In the genomic region with DNA sequence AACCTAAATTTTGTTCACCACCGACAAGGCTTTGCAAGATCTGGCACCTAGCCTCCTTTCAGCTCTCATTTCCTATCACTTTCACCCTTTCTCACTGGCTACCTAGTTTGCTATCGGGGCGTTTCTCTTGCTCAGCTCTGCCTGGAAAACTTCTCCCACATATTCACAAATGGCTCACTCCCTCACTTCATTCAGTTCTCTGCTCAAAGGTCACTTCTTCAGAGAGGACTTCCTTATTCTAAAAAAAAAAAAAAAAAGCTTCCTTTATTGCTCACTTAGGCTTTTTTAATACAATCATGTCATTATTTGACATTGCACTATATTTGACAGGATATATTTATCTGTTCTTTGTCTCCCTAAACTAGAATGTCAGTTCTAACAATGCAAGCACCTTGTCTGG, we compare ENCODE assay signal across 19 cellular contexts. TPM values are rescaled to one million over a fixed set of nuclear protein-coding genes. Genes with fewer than 3 reads are reported as not detected.
DNase-seq lines count a peak whose midpoint lies in the region; ATAC-seq, FAIRE-seq and TF ChIP-seq lines count a peak whose summit lies in the region.
"Had no signal": no experiment of that assay in that cellular context is flagged by ENCODE, and none has a peak within 500 bp of the region (broad histone marks: within the 10 kb centered on the region; RNA-seq: fewer than 3 reads in every experiment).

No MANE protein-coding gene starts in this region.

- FAIRE-seq in A549 (lab: Jason Lieb, UNC), result no peak

- peaks cover 29 to 37% (median 31%) of the 10 kb centered on the region in 3 donors for H3K4me1 Mint-ChIP-seq in T-cell

- ATAC-seq in A549 (no peak), T-cell (replicated peaks in 1 of 4) (no peak), HG03469 (IDR thresholded peaks at IDR 0.05; ENCODE audit: unreplicated experiment) (no peak), HG02588 (IDR thresholded peaks at IDR 0.05; ENCODE audit: unreplicated experiment) (no peak)
- ATAC-seq: activated CD4-positive, alpha-beta T cell treated with anti-CD3 and anti-CD28 coated beads for 36 hours; left cardiac atrium; stimulated activated effector memory CD8-positive, alpha-beta T cell treated with anti-CD3 and anti-CD28 coated beads, Interleukin-12 subunit alpha, Interleukin-12 subunit beta, amount 100 ng/mL, for 72 hours had no signal

- H3K36me3 ChIP-seq in hepatocyte (replicated peaks; ENCODE audit: insufficient read depth, low read depth), result no peaks in the 10 kb centered on the region
- H3K36me3 ChIP-seq in A673 (ENCODE audit: insufficient read depth, low read length, poor library complexity, severe bottlenecking), result no peaks in the 10 kb centered on the region

- no peak for TF ChIP-seq RAD21 in A549 (conservative IDR thresholded peaks at IDR 0.05 in 1 of 2, IDR thresholded peaks at IDR 0.05 in 1 of 2)

- H3K9me2 ChIP-seq in hepatocyte (replicated peaks; ENCODE audit: insufficient read depth), result no peaks in the 10 kb centered on the region

- H3K27ac Mint-ChIP-seq in T-cell, result no peak overlapping the region
- H3K27ac Mint-ChIP-seq: activated CD4-positive, alpha-beta T cell treated with anti-CD3 and anti-CD28 coated beads for 36 hours; stimulated activated effector memory CD8-positive, alpha-beta T cell treated with anti-CD3 and anti-CD28 coated beads, Interleukin-12 subunit alpha, Interleukin-12 subunit beta, amount 100 ng/mL, for 72 hours had no signal

- no peaks in the 10 kb centered on the region for H3K27me3 ChIP-seq in hepatocyte
- H3K27me3 ChIP-seq in A673 (replicated peaks; ENCODE audit: insufficient read depth, low read depth, low read length, poor library complexity), result no peaks in the 10 kb centered on the region

- H3K27me3 Mint-ChIP-seq in T-cell, result peaks cover 27% of the 10 kb centered on the region in 2 donors

- no peaks in the 10 kb centered on the region for H4K20me1 ChIP-seq in hepatocyte (ENCODE audit: insufficient read depth, poor library complexity, severe bottlenecking)

- TF ChIP-seq EP300 in A549 (IDR thresholded peaks at IDR 0.05), result no peak

- intact Hi-C loops in A673 (cut with micrococcal nuclease; ENCODE audit: unreplicated experiment), result no loop called here

- CTCF ChIA-PET in A549 (lab: Yijun Ruan, JAX) (interaction anchor here (0.6 kb wide), 1 partner anchor 14 kb away, joined by 3 read pairs; no protein-coding TSS in a partner anchor), T-cell (lab: Charles Lee) (interaction anchor here (0.5 to 4.7 kb wide), 4 partner anchors 10 to 1433 kb away, joined by 3 to 20 read pairs (median 4); partner anchors contain the start of gene TMEM232 (in 1 of the 2)), A673 (lab: Charles Lee) (no interaction called here)

- peaks cover 3% of the 10 kb centered on the region for H3K36me3 Mint-ChIP-seq in T-cell

- DNase-seq in A549 (ENCODE audit: low read depth in 1 of 2, low spot score in 1 of 2) (no peak), HT-29 (ENCODE audit: low spot score) (peak; percentile 37), T-cell (no peak), hepatocyte (ENCODE audit: low spot score) (peak; percentile 32), NCI-H1105 treated with DMSO at 0.1 percent for 48 hours (lab: John Stamatoyannopoulos, UW) (no peak), A673 (ENCODE audit: low spot score) (no peak)
- DNase-seq: activated CD4-positive, alpha-beta T cell treated with anti-CD3 and anti-CD28 coated beads for 36 hours; activated naive CD4-positive, alpha-beta T cell treated with anti-CD3 and anti-CD28 coated beads, Interleukin-2, amount 50 U/mL, for 16 hours; DMS 273 treated with DMSO at 0.1 percent for 48 hours; effector CD4-positive, alpha-beta T cell; left cardiac atrium; NCI-H187 treated with DMSO at 0.1 percent for 48 hours; NCI-H526; trophoblast cell had no signal

- H3K4me2 ChIP-seq in A549 (0 out of 3 replicates have a peak overlapping the region, but pooled peaks have one; percentile 4), hepatocyte (peak overlapping the region; percentile 81)
- H3K4me2 ChIP-seq: smooth muscle cell had no signal

- WGBS in A549 (ENCODE audit: missing lambda C conversion rate), result 35% methylated on average over 3 of the region's 3 CpGs
- WGBS in hepatocyte (ENCODE audit: low lambda C conversion rate, missing lambda C conversion rate), result 80% methylated on average over 3 of the region's 3 CpGs

- POLR2A ChIA-PET in A549 (lab: Yijun Ruan, JAX) (no interaction called here), T-cell (lab: Charles Lee) (interaction anchor here in 1 of 2 donors (0.6 kb wide), 1 partner anchor 1710 kb away, joined by 3 read pairs; no protein-coding TSS in a partner anchor), A673 (lab: Charles Lee; ENCODE audit: low non-redundant PET) (no interaction called here)

- H3K4me1 ChIP-seq in A549 (peaks cover 7% of the 10 kb centered on the region; the same call in 1 of the 3 replicates), hepatocyte (ENCODE audit: insufficient read depth) (peaks cover 6% of the 10 kb centered on the region), A673 (ENCODE audit: insufficient read depth, low read length, poor library complexity, severe bottlenecking) (peaks cover 7% of the 10 kb centered on the region)

- H3K9me3 ChIP-seq in A549 (no peaks in the 10 kb centered on the region), hepatocyte (ENCODE audit: low read depth) (no peaks in the 10 kb centered on the region), A673 (ENCODE audit: low read depth, low read length, poor library complexity, severe bottlenecking) (no peaks in the 10 kb centered on the region)

- peak overlapping the region in 2 of 3 donors; percentile 21 to 25 for H3K4me3 Mint-ChIP-seq in T-cell
- H3K4me3 Mint-ChIP-seq: activated CD4-positive, alpha-beta T cell treated with anti-CD3 and anti-CD28 coated beads for 36 hours; stimulated activated effector memory CD8-positive, alpha-beta T cell treated with anti-CD3 and anti-CD28 coated beads, Interleukin-12 subunit alpha, Interleukin-12 subunit beta, amount 100 ng/mL, for 72 hours had no signal

- TF ChIP-seq CTCF in A549 (IDR thresholded peaks at IDR 0.05) (no peak), hepatocyte (IDR thresholded peaks at IDR 0.05; ENCODE audit: poor library complexity) (no peak), A673 (conservative IDR thresholded peaks at IDR 0.05; ENCODE audit: low read depth, low read length) (no peak)

- BruUV-seq in A673 (replicated peaks; lab: Mats Ljungman, UMichigan), result no TSS peak

- H3K27ac ChIP-seq in A549, result no peak overlapping the region
- peak overlapping the region; percentile 53 for H3K27ac ChIP-seq in hepatocyte
- no peak overlapping the region for H3K27ac ChIP-seq in A673 (ENCODE audit: low read depth, low read length, poor library complexity, severe bottlenecking)
- H3K27ac ChIP-seq: HL-60 had no signal

- H3K4me3 ChIP-seq in A549 (no peak overlapping the region), hepatocyte (no peak overlapping the region), A673 (ENCODE audit: low read depth, low read length, poor library complexity, severe bottlenecking) (no peak overlapping the region)

- H3K9me3 Mint-ChIP-seq in T-cell, result peaks cover 0 to 5% (median 0%) of the 10 kb centered on the region in 3 donors
- H3K9me3 Mint-ChIP-seq: stimulated activated effector memory CD8-positive, alpha-beta T cell treated with anti-CD3 and anti-CD28 coated beads, Interleukin-12 subunit alpha, Interleukin-12 subunit beta, amount 100 ng/mL, for 72 hours had no signal

- no peak for TF ChIP-seq POLR2A in A549 (IDR thresholded peaks at IDR 0.05; ENCODE audit: low read length)

- no peak overlapping the region for H2AFZ ChIP-seq in hepatocyte

- peaks cover 29% of the 10 kb centered on the region for H3K79me2 ChIP-seq in hepatocyte

TF ChIP-seq in A549, 52 proteins besides CTCF, POLR2A, EP300 and RAD21:
- TF ChIP-seq E2F6 (IDR thresholded peaks at IDR 0.05; ENCODE audit: borderline replicate concordance, low read depth), result no peak
- TF ChIP-seq HDAC2 (IDR thresholded peaks at IDR 0.05), result no peak
- TF ChIP-seq USF2 (IDR thresholded peaks at IDR 0.05), result no peak
- TF ChIP-seq MYC (IDR thresholded peaks at IDR 0.05; ENCODE audit: borderline replicate concordance, low read length), result no peak
TF ChIP-seq in A549: peak in this region for 0.

RNA-seq across cellular contexts. Expression of gene SLC25A46, which starts 2.0 kb away (rescaled TPM):
- polyA plus RNA-seq in A549 (2011; rRNA removed) (32.5 and 41.7 TPM in 2 replicates), A549 (2017; fragmentation: RNase III; extraction: RNeasy Plus Mini Kit Qiagen cat#74134 plus additional on column Dnase treatment) (28.1 to 29.2 TPM (median 28.2 TPM) in 3 replicates), hepatocyte (16.5 and 27.3 TPM in 2 replicates)
- polyA plus RNA-seq in A549 (2012; cell fraction: cytosol; rRNA removed), result 12.8 and 17.2 TPM in 2 replicates
- 7.9 and 8.4 TPM in 2 replicates for polyA plus RNA-seq in A549 (2012; cell fraction: nucleus; rRNA removed)
- polyA minus RNA-seq in A549 (2011; rRNA and poly(A)+ RNA removed), result 11.6 and 15.3 TPM in 2 replicates
- total RNA-seq in HT-29 (2014; rRNA removed; shearing (Covaris generic)), result 25.8 and 28.1 TPM in 2 replicates
- total RNA-seq in T-cell (10 to 100 TPM; 33.3 to 41.6 (median 40.1) TPM), hepatocyte (65.9 and 76.2 TPM in 2 replicates), A673 (2021) (25.2 and 27.2 TPM in 2 replicates)

RNA-seq across cellular contexts. Expression of gene TMEM232, which starts 10.3 kb away (rescaled TPM):
- polyA plus RNA-seq in A549 (2011; rRNA removed) (0.39 TPM in 1 of 2 replicates, not detected in the other), A549 (2017; fragmentation: RNase III; extraction: RNeasy Plus Mini Kit Qiagen cat#74134 plus additional on column Dnase treatment) (0.12 to 0.17 TPM (median 0.16 TPM) in 3 replicates), hepatocyte (1.3 and 2.8 TPM in 2 replicates)
- polyA plus RNA-seq in A549 (2012; cell fraction: cytosol; rRNA removed), result not detected in 2 replicates
- polyA plus RNA-seq in A549 (2012; cell fraction: nucleus; rRNA removed), result not detected in 2 replicates
- 1.1 TPM in 1 of 2 replicates, not detected in the other for polyA minus RNA-seq in A549 (2011; rRNA and poly(A)+ RNA removed)
- 0.10 and 0.94 TPM in 2 replicates for total RNA-seq in HT-29 (2014; rRNA removed; shearing (Covaris generic))
- total RNA-seq in T-cell (1 to 10 TPM; 1.1 to 2.9 (median 1.5) TPM), hepatocyte (2.4 TPM in 2 replicates), A673 (2021) (0.82 and 1.6 TPM in 2 replicates)

Comparison
In these comparisons a context has a peak if more than half of its experiments do, and no peak if none do; other contexts are left out.
1. DNase-seq: peak in HT-29 (single experiment) and hepatocyte (single experiment); none in A549 (0 of 2), T-cell (0 of 34), NCI-H1105 treated with DMSO at 0.1 percent for 48 hours (single experiment) and A673 (single experiment).